Comparison of ENCODE assay signal across 8 cellular contexts in the genomic region with DNA sequence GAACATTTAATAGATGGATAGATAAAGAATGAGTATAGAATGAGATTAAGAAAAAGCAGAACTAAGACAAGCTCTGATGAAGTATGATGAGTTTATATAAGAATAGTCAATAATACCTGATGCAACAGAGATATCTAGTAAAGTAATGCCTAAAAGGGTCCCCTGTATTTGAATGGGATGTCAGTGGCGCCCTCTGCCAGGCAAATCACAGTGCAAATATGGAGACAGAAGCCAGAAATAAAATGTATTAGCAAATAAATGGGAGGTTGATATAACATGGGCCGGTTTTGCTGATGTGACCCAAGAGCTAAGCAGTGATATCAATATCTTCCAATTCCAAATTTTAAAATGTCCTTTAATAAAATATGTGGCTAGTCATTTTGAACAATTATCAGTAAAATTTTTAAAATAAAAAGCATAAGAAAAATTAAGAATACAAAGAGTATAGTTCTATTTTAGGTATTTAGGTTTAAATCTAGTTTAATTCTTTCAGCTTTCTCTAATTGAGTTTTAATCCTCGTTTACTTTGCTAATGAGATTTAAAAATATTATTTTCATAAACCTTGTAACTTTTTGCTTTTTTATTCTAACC.
DNase-seq lines count a peak whose midpoint lies in the region; ATAC-seq, FAIRE-seq and TF ChIP-seq lines count a peak whose summit lies in the region.

No MANE protein-coding gene starts in this region.

- no peak for TF ChIP-seq POLR2A in endothelial cell of umbilical vein (IDR thresholded peaks at IDR 0.05; ENCODE audit: low read depth, low read length)

- no peaks in the 10 kb centered on the region for H3K36me3 ChIP-seq in endothelial cell of umbilical vein (ENCODE audit: control insufficient read depth in 2 of 2, extremely low read depth in 1 of 2, insufficient read depth in 2 of 2, low read length in 2 of 2)

- no peaks in the 10 kb centered on the region for H3K27me3 Mint-ChIP-seq in Calu3 (ENCODE audit: unreplicated experiment)

- CTCF ChIA-PET in Calu3 (lab: Charles Lee) = interaction anchor here (0.6 to 1.6 kb wide), 4 partner anchors 24 to 1514 kb away, joined by 3 to 5 read pairs (median 4); partner anchors contain the start of genes ADK and AP3M1
- CTCF ChIA-PET in endothelial cell of umbilical vein (lab: Charles Lee) = interaction anchor here (0.5 to 6.3 kb wide), 27 partner anchors 8 to 806 kb away, joined by 3 to 58 read pairs (median 4); partner anchors contain the start of genes ADK and AP3M1

- H4K20me1 ChIP-seq in endothelial cell of umbilical vein (replicated peaks; ENCODE audit: control insufficient read depth, extremely low read depth, insufficient read depth, low read length) = no peaks in the 10 kb centered on the region

- H3K9me3 ChIP-seq in endothelial cell of umbilical vein (replicated peaks; ENCODE audit: control insufficient read depth, insufficient read depth, low read length) = no peaks in the 10 kb centered on the region

- DNase-seq in Calu3 = peak; percentile 54
- DNase-seq in HT-29 (ENCODE audit: low spot score) = peak; percentile 49
- DNase-seq in endothelial cell of umbilical vein (ENCODE audit: low read depth, low spot score) = peak; percentile 67
- no peak for DNase-seq in retinal pigment epithelial cell (ENCODE audit: low read depth)

- BruUV-seq in Calu3 (replicated peaks; lab: Mats Ljungman, UMichigan) (no TSS peak), endothelial cell of umbilical vein (replicated peaks; lab: Mats Ljungman, UMichigan) (no TSS peak)

- FAIRE-seq in endothelial cell of umbilical vein (lab: Jason Lieb, UNC) = no peak

- H3K27ac Mint-ChIP-seq in Calu3 (ENCODE audit: unreplicated experiment) = peak overlapping the region; percentile 62

- H3K4me3 ChIP-seq in WI38 (ENCODE audit: low read depth, low read length) = no peak overlapping the region
- H3K4me3 ChIP-seq in endothelial cell of umbilical vein (replicated peaks in 1 of 3; ENCODE audit: insufficient read depth in 1 of 3, low read depth in 1 of 3, low read length in 3 of 3) = no peak overlapping the region
- H3K4me3 ChIP-seq in retinal pigment epithelial cell (ENCODE audit: low read length) = no peak overlapping the region

- no peak overlapping the region for H3K4me3 Mint-ChIP-seq in Calu3 (ENCODE audit: low read depth, unreplicated experiment)

- no peak overlapping the region for H3K27ac ChIP-seq in endothelial cell of umbilical vein (ENCODE audit: insufficient read depth, low read depth, low read length)

- dilution Hi-C loops in endothelial cell of umbilical vein (cut with MboI; ENCODE audit: extremely low pct_ligation_motif_present, low sequenced_read_pairs) = no loop called here

- peak; percentile 46 for TF ChIP-seq CTCF in Calu3 (IDR thresholded peaks at IDR 0.05; ENCODE audit: unreplicated experiment)
- peak; percentile 48 for TF ChIP-seq CTCF in WI38 (IDR thresholded peaks at IDR 0.05; ENCODE audit: low read depth, low read length)
- peak; percentile 43 to 50 for TF ChIP-seq CTCF in endothelial cell of umbilical vein (IDR thresholded peaks at IDR 0.05; ENCODE audit: extremely low read depth in 1 of 2, insufficient read depth in 1 of 2, low read depth in 1 of 2, low read length in 2 of 2)
- TF ChIP-seq CTCF in retinal pigment epithelial cell (conservative IDR thresholded peaks at IDR 0.05; ENCODE audit: low read depth, low read length) = peak; percentile 74

- intact Hi-C loops in Calu3 (cut with micrococcal nuclease; ENCODE audit: unreplicated experiment) (loop anchor here (2.0 to 5.0 kb wide), 2 partner anchors 36 to 63 kb away; partner anchors contain the start of genes ADK and AP3M1), endothelial cell of umbilical vein (cut with micrococcal nuclease) (loop anchor here (1.0 to 2.0 kb wide), 3 partner anchors 21 to 63 kb away; partner anchors contain the start of genes ADK and AP3M1)

- peaks cover 35% of the 10 kb centered on the region for H3K79me2 ChIP-seq in endothelial cell of umbilical vein (ENCODE audit: control insufficient read depth, insufficient read depth, low read length)

- H3K4me1 ChIP-seq in endothelial cell of umbilical vein (ENCODE audit: control insufficient read depth, extremely low read depth, insufficient read depth, low read length) = no peaks in the 10 kb centered on the region

- H3K9me1 ChIP-seq in endothelial cell of umbilical vein (replicated peaks; ENCODE audit: control insufficient read depth, extremely low read depth, insufficient read depth, low read length) = no peaks in the 10 kb centered on the region

- H3K4me2 ChIP-seq in endothelial cell of umbilical vein (ENCODE audit: insufficient read depth, low read length) = no peak overlapping the region

- H3K9ac ChIP-seq in endothelial cell of umbilical vein (replicated peaks; ENCODE audit: extremely low read depth, insufficient read depth, low read length) = no peak overlapping the region

- no peak for ATAC-seq in HG02885 (IDR thresholded peaks at IDR 0.05; ENCODE audit: poor library complexity, unreplicated experiment)
- no peak for ATAC-seq in GM18867 (IDR thresholded peaks at IDR 0.05; ENCODE audit: unreplicated experiment)
- no peak for ATAC-seq in GM18868 (IDR thresholded peaks at IDR 0.05; ENCODE audit: unreplicated experiment)

- H3K4me1 Mint-ChIP-seq in Calu3 (ENCODE audit: low read depth, unreplicated experiment) = peaks cover 17% of the 10 kb centered on the region

- H3K36me3 Mint-ChIP-seq in Calu3 (ENCODE audit: insufficient read depth, unreplicated experiment) = no peaks in the 10 kb centered on the region

- H3K9me3 Mint-ChIP-seq in Calu3 (ENCODE audit: low read depth, unreplicated experiment) = no peaks in the 10 kb centered on the region

- no peaks in the 10 kb centered on the region for H3K27me3 ChIP-seq in endothelial cell of umbilical vein (ENCODE audit: control insufficient read depth in 2 of 2, insufficient read depth in 2 of 2, low read length in 2 of 2)

- H2AFZ ChIP-seq in endothelial cell of umbilical vein (ENCODE audit: low read depth, low read length) = no peak overlapping the region

- POLR2A ChIA-PET in endothelial cell of umbilical vein (lab: Charles Lee) = no interaction called here

TF ChIP-seq in endothelial cell of umbilical vein, 7 proteins besides CTCF, POLR2A, EP300 and RAD21:
- TF ChIP-seq FOS (IDR thresholded peaks at IDR 0.05; ENCODE audit: borderline replicate concordance, insufficient read depth, low read length) = no peak
- no peak for TF ChIP-seq GATA2 (IDR thresholded peaks at IDR 0.05; ENCODE audit: insufficient read depth, insufficient read length, low read depth, low read length)
- TF ChIP-seq JUN (IDR thresholded peaks at IDR 0.05; ENCODE audit: borderline replicate concordance, insufficient read depth, insufficient read length, low read depth) = no peak
- no peak for TF ChIP-seq POLR2AphosphoS5 (IDR thresholded peaks at IDR 0.05; ENCODE audit: insufficient read depth, low read depth, low read length)
- TF ChIP-seq MAX (IDR thresholded peaks at IDR 0.05; ENCODE audit: insufficient read depth, insufficient read length) = no peak
- TF ChIP-seq MYC (IDR thresholded peaks at IDR 0.05; ENCODE audit: low read depth, low read length) = no peak
- TF ChIP-seq EZH2 (IDR thresholded peaks at IDR 0.05; ENCODE audit: borderline replicate concordance, low read depth, low read length, severe bottlenecking) = no peak
